In genomic region chr4:151434183-151434860, GRCh38 we compare ENCODE assay signal across 19 cellular contexts. TPM values are rescaled to one million over a fixed set of nuclear protein-coding genes. Genes with fewer than 3 reads are reported as not detected.
DNase-seq lines count a peak whose midpoint lies in the region; ATAC-seq, FAIRE-seq and TF ChIP-seq lines count a peak whose summit lies in the region.
"Had no signal": no experiment of that assay in that cellular context is flagged by ENCODE, and none has a peak within 500 bp of the region (broad histone marks: within the 10 kb centered on the region; RNA-seq: fewer than 3 reads in every experiment).

No MANE protein-coding gene starts in this region.

- no peaks in the 10 kb centered on the region for H3K27me3 ChIP-seq in gastrocnemius medialis
- H3K27me3 ChIP-seq: thyroid gland had no signal

- TF ChIP-seq CTCF in gastrocnemius medialis (IDR thresholded peaks at IDR 0.05 in 4 of 5, conservative IDR thresholded peaks at IDR 0.05 in 1 of 5), result no peak

- in situ Hi-C loops in gastrocnemius medialis (cut with MboI; ENCODE audit: low sequenced_read_pairs in 4 of 4), result no loop called here

- peak overlapping the region; percentile 83 to 90 (median 89) for H3K27ac ChIP-seq in gastrocnemius medialis
- H3K27ac ChIP-seq: KMS-11, parathyroid adenoma, thyroid gland had no signal

- no peak overlapping the region for H3K4me3 ChIP-seq in gastrocnemius medialis
- H3K4me3 ChIP-seq: thyroid gland had no signal

- intact Hi-C loops in gastrocnemius medialis (cut with DNase I; ENCODE audit: low total_unique reads) (no loop called here), head of caudate nucleus (cut with DNase I) (no loop called here)

- FAIRE-seq in G401.6 (lab: Jason Lieb, UNC) (peak; percentile 17), RCC 7860 (lab: Jason Lieb, UNC) (peak; percentile 91)

- ATAC-seq in gastrocnemius medialis (peak in 1 of 2 donors; percentile 22), GM21367 (IDR thresholded peaks at IDR 0.05; ENCODE audit: unreplicated experiment) (no peak), HG03520 (IDR thresholded peaks at IDR 0.05; ENCODE audit: unreplicated experiment) (no peak)

- no peaks in the 10 kb centered on the region for H3K36me3 ChIP-seq in gastrocnemius medialis
- H3K36me3 ChIP-seq: thyroid gland had no signal

- TF ChIP-seq POLR2A in gastrocnemius medialis (IDR thresholded peaks at IDR 0.05), result no peak

- H3K4me1 ChIP-seq in gastrocnemius medialis, result peaks cover 42 to 68% of the 10 kb centered on the region in 2 donors
- H3K4me1 ChIP-seq: parathyroid adenoma had no signal

- DNase-seq in RCC 7860 (ENCODE audit: low spot score) (peak; percentile 31), fibroblast of gingiva (ENCODE audit: low read depth) (peak; percentile 44), gastrocnemius medialis (no peak), NCI-H446 (lab: John Stamatoyannopoulos, UW) (no peak), head of caudate nucleus (no peak)
- DNase-seq: activated T-cell treated with anti-CD3 and anti-CD28 coated beads for 4 hours; CD4-positive, alpha-beta T cell; dermis blood vessel endothelial cell; foreskin melanocyte; NCI-H1694; NCI-H526 treated with DMSO at 0.1 percent for 48 hours; RPMI8226; T-helper 2 cell; thyroid gland had no signal

- no peaks in the 10 kb centered on the region for H3K9me3 ChIP-seq in gastrocnemius medialis
- H3K9me3 ChIP-seq: thyroid gland had no signal

RNA-seq across cellular contexts. Expression of gene FHIP1A, which starts 25.3 kb away (rescaled TPM):
- 100 to 1,000 TPM in 2 of 4 donors, 10 to 100 TPM in 2; 34.7 to 143 (median 78.3) TPM for total RNA-seq in gastrocnemius medialis

Comparison
In these comparisons a context has a peak if more than half of its experiments do, and no peak if none do; other contexts are left out.
1. DNase-seq: peak in RCC 7860 (single experiment) and fibroblast of gingiva (single experiment); none in gastrocnemius medialis (0 of 2), NCI-H446 (0 of 2) and head of caudate nucleus (0 of 42).